20 cellular contexts compared by ENCODE assay signal in genomic region chr19:38793671-38794070, GRCh38. TPM values are rescaled to one million over a fixed set of nuclear protein-coding genes. Genes with fewer than 3 reads are reported as not detected.
"Had no signal": no experiment of that assay in that cellular context is flagged by ENCODE, and none has a peak within 500 bp of the region (broad histone marks: within the 10 kb centered on the region; RNA-seq: fewer than 3 reads in every experiment).

No MANE protein-coding gene starts in this region.

- H3K27ac Mint-ChIP-seq: activated CD8-positive, alpha-beta memory T cell treated with anti-CD3 and anti-CD28 coated beads, Interleukin-2, amount 10 ng/mL, durations not matched to agents 7 days and 5 days; activated naive CD4-positive, alpha-beta T cell treated with anti-CD3 and anti-CD28 coated beads, Interleukin-2, amount 10 ng/mL, durations not matched to agents 7 days and 5 days; stimulated activated naive B cell treated with anti-CD40 and anti-IgM and Interleukin-4, amounts not matched to agents 10 μg/mL and 1 μg/mL and 100 μg/mL, for 72 hours had no signal

- H3K27ac ChIP-seq: cardiac muscle cell, esophagus muscularis mucosa, hepatocyte, tibial artery had no signal

- ATAC-seq: activated CD8-positive, alpha-beta memory T cell treated with anti-CD3 and anti-CD28 coated beads, Interleukin-2, amount 10 ng/mL, durations not matched to agents 7 days and 5 days; stimulated activated naive B cell treated with anti-CD40 and anti-IgM and Interleukin-4, amounts not matched to agents 10 μg/mL and 1 μg/mL and 100 μg/mL, for 72 hours had no signal

- H3K4me3 ChIP-seq: cardiac muscle cell, esophagus muscularis mucosa, hepatocyte, tibial artery had no signal

- H3K4me2 ChIP-seq: hepatocyte had no signal

- H3K4me3 Mint-ChIP-seq: neural crest cell had no signal

- H3K27me3 Mint-ChIP-seq: stimulated activated naive B cell treated with anti-CD40 and anti-IgM and Interleukin-4, amounts not matched to agents 10 μg/mL and 1 μg/mL and 100 μg/mL, for 72 hours had no signal

- DNase-seq: activated CD4-positive, alpha-beta T cell treated with anti-CD3 and anti-CD28 coated beads, Interleukin-2, amount 50 U/mL, for 48 hours; activated CD4-positive, CD25-positive, alpha-beta regulatory T cell treated with anti-CD3 and anti-CD28 coated beads, Interleukin-2, amount 50 U/mL, for 72 hours; activated CD8-positive, alpha-beta memory T cell treated with anti-CD3 and anti-CD28 coated beads, Interleukin-2, amount 10 ng/mL, durations not matched to agents 7 days and 5 days; activated naive CD4-positive, alpha-beta T cell treated with anti-CD3 and anti-CD28 coated beads, Interleukin-2, amount 10 ng/mL, durations not matched to agents 7 days and 5 days; activated T-cell treated with anti-CD3 and anti-CD28 coated beads, Interleukin-2, amount 50 U/mL, for 1 hour; left ventricle myocardium inferior; mesendoderm; stimulated activated naive B cell treated with anti-CD40 and anti-IgM and Interleukin-4, amounts not matched to agents 10 μg/mL and 1 μg/mL and 100 μg/mL, for 72 hours; T-helper 9 cell; tibial artery had no signal

- H2AFZ ChIP-seq: hepatocyte had no signal

- H3K9me3 ChIP-seq: esophagus muscularis mucosa, left ventricle myocardium inferior, tibial artery had no signal

- H3K36me3 Mint-ChIP-seq: activated CD8-positive, alpha-beta memory T cell treated with anti-CD3 and anti-CD28 coated beads, Interleukin-2, amount 10 ng/mL, durations not matched to agents 7 days and 5 days; activated naive CD4-positive, alpha-beta T cell treated with anti-CD3 and anti-CD28 coated beads, Interleukin-2, amount 10 ng/mL, durations not matched to agents 7 days and 5 days; stimulated activated naive B cell treated with anti-CD40 and anti-IgM and Interleukin-4, amounts not matched to agents 10 μg/mL and 1 μg/mL and 100 μg/mL, for 72 hours had no signal

- H3K9me3 Mint-ChIP-seq: activated naive CD4-positive, alpha-beta T cell treated with anti-CD3 and anti-CD28 coated beads, Interleukin-2, amount 10 ng/mL, durations not matched to agents 7 days and 5 days; stimulated activated naive B cell treated with anti-CD40 and anti-IgM and Interleukin-4, amounts not matched to agents 10 μg/mL and 1 μg/mL and 100 μg/mL, for 72 hours had no signal

- H3K36me3 ChIP-seq: cardiac muscle cell, esophagus muscularis mucosa, left ventricle myocardium inferior, tibial artery had no signal

- H3K27me3 ChIP-seq: cardiac muscle cell, esophagus muscularis mucosa, hepatocyte, tibial artery had no signal

RNA-seq across cellular contexts. Expression of gene LGALS7B, which starts 4.7 kb away (rescaled TPM):
- total RNA-seq: activated CD8-positive, alpha-beta memory T cell treated with anti-CD3 and anti-CD28 coated beads, Interleukin-2, amount 10 ng/mL, durations not matched to agents 7 days and 5 days; astrocyte; cardiac muscle cell; esophagus muscularis mucosa; fibroblast of villous mesenchyme; glomerular endothelial cell; hepatocyte; kidney epithelial cell; left ventricle myocardium inferior; neural crest cell; osteoblast; pulmonary artery endothelial cell had no signal
- polyA plus RNA-seq: cardiac muscle cell, hepatocyte had no signal

RNA-seq across cellular contexts. Expression of gene LGALS4, which starts 19.1 kb away (rescaled TPM):
- total RNA-seq: kidney epithelial cell, osteoblast, pulmonary artery endothelial cell had no signal

RNA-seq across cellular contexts. Expression of gene LGALS7, which starts 20.4 kb away (rescaled TPM):
- total RNA-seq: activated CD8-positive, alpha-beta memory T cell treated with anti-CD3 and anti-CD28 coated beads, Interleukin-2, amount 10 ng/mL, durations not matched to agents 7 days and 5 days; astrocyte; cardiac muscle cell; esophagus muscularis mucosa; fibroblast of villous mesenchyme; glomerular endothelial cell; hepatocyte; kidney epithelial cell; left ventricle myocardium inferior; neural crest cell; osteoblast; pulmonary artery endothelial cell had no signal
- polyA plus RNA-seq: cardiac muscle cell had no signal

RNA-seq across cellular contexts. Expression of gene CAPN12, which starts 49.4 kb away (rescaled TPM):
- total RNA-seq: neural crest cell, osteoblast had no signal
